8 cellular contexts compared by ENCODE assay signal in the genomic region with DNA sequence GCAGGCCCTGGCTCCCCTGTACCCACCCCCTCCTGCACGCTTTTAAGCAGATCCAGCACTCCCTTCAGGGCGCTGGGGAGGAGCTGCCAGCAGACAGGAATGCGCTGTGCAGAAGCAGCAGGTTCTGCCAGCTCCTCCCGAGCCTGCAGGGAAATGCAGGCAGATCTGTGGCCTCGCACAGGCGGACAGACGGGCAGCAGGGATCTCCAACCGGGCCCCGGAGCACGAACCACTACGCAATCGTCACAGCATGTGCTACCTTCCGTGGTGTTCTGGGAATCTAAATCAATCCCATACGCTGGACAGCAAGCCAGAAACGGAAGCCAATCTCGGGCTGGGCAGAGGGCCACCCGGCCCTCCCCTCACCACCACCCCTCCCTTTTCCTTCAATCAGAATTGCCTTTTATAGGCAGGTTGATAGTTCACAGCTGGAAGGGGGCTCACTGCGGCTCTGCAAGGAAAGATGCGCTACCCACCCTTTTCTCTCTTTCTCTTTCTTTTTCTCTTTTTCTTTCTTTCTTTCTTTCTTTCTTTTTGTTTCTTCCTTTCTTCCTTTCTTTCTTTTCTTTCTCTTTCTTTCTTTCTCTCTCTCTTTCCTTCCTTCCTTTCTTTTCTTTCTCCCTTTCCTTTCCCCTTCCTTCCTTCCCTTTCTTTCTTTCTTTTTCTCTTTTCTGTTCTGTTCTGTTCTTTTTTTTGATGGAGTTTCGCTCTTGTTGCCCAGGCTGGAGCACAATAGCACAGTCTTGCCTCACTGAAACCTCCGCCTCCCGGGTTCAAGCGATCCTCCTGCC.
DNase-seq lines count a peak whose midpoint lies in the region; ATAC-seq and TF ChIP-seq lines count a peak whose summit lies in the region.

No MANE protein-coding gene starts in this region.

- H3K36me3 ChIP-seq in HUES6 (ENCODE audit: control insufficient read depth, insufficient read depth, low read length) = no peaks in the 10 kb centered on the region
- H3K36me3 ChIP-seq in kidney epithelial cell (ENCODE audit: control insufficient read depth, insufficient read depth, low read length) = no peaks in the 10 kb centered on the region
- H3K36me3 ChIP-seq in WERI-Rb-1 = no peaks in the 10 kb centered on the region

- no peak overlapping the region for H3K4me3 Mint-ChIP-seq in central memory CD8-positive, alpha-beta T cell

- H3K9ac ChIP-seq in HUES6 (ENCODE audit: low read length) = peak overlapping the region; percentile 64

- H3K27me3 ChIP-seq in HUES6 (ENCODE audit: control insufficient read depth, insufficient read depth, low read length) (no peaks in the 10 kb centered on the region), kidney epithelial cell (ENCODE audit: control insufficient read depth, insufficient read depth, low read length) (no peaks in the 10 kb centered on the region), WERI-Rb-1 (ENCODE audit: insufficient read depth, low read depth, severe bottlenecking) (no peaks in the 10 kb centered on the region)

- no peaks in the 10 kb centered on the region for H3K9me3 Mint-ChIP-seq in central memory CD8-positive, alpha-beta T cell

- H3K36me3 Mint-ChIP-seq in central memory CD8-positive, alpha-beta T cell (ENCODE audit: insufficient read depth) = peaks cover 12% of the 10 kb centered on the region

- peak overlapping the region; percentile 85 for H3K27ac Mint-ChIP-seq in central memory CD8-positive, alpha-beta T cell (ENCODE audit: low read depth)

- H3K27me3 Mint-ChIP-seq in central memory CD8-positive, alpha-beta T cell = no peaks in the 10 kb centered on the region

- peak overlapping the region; percentile 47 for H3K4me3 ChIP-seq in HUES6 (ENCODE audit: low read depth, low read length)
- H3K4me3 ChIP-seq in kidney epithelial cell (ENCODE audit: low read depth, low read length) = no peak overlapping the region
- H3K4me3 ChIP-seq in WERI-Rb-1 (ENCODE audit: low read depth, low read length) = no peak overlapping the region

- no peak for DNase-seq in central memory CD8-positive, alpha-beta T cell (ENCODE audit: low spot score in 2 of 2)
- DNase-seq in kidney epithelial cell (ENCODE audit: low read depth) = peak; percentile 42
- DNase-seq in stimulated activated CD8-positive, alpha-beta memory T cell treated with anti-CD3 and anti-CD28 coated beads, Interleukin-4, amount 100 ng/mL, for 48 hours = peak; percentile 22
- no peak for DNase-seq in activated CD4-positive, alpha-beta T cell treated with anti-CD3 and anti-CD28 coated beads for 1 hour
- no peak for DNase-seq in WERI-Rb-1

- peaks cover 20% of the 10 kb centered on the region for H3K4me1 Mint-ChIP-seq in central memory CD8-positive, alpha-beta T cell

- H3K9me3 ChIP-seq in HUES6 (ENCODE audit: control insufficient read depth, insufficient read depth, low read depth, low read length) (no peaks in the 10 kb centered on the region), WERI-Rb-1 (ENCODE audit: severe bottlenecking) (no peaks in the 10 kb centered on the region)

- H3K27ac ChIP-seq in HUES6 (ENCODE audit: low read depth, low read length) (peak overlapping the region; percentile 67; the same call in 1 of the 2 replicates), WERI-Rb-1 (no peak overlapping the region)

- H3K4me1 ChIP-seq in HUES6 (ENCODE audit: control insufficient read depth, insufficient read depth, low read length) = peaks cover 13% of the 10 kb centered on the region; the same call in 1 of the 2 replicates

- no peak for ATAC-seq in central memory CD8-positive, alpha-beta T cell (replicated peaks; ENCODE audit: extremely low read depth, poor library complexity, severe bottlenecking)
- ATAC-seq in HG02623 (IDR thresholded peaks at IDR 0.05; ENCODE audit: unreplicated experiment) (no peak), GM18498 (IDR thresholded peaks at IDR 0.05; ENCODE audit: unreplicated experiment) (no peak)

- TF ChIP-seq CTCF in kidney epithelial cell (IDR thresholded peaks at IDR 0.05; ENCODE audit: insufficient read depth, low read length, poor library complexity, severe bottlenecking) (no peak), WERI-Rb-1 (IDR thresholded peaks at IDR 0.05; ENCODE audit: low read depth, low read length) (no peak)

Comparison
In these comparisons a context has a peak if more than half of its experiments do, and no peak if none do; other contexts are left out.
1. DNase-seq: peak in kidney epithelial cell (single experiment) and stimulated activated CD8-positive, alpha-beta memory T cell treated with anti-CD3 and anti-CD28 coated beads, Interleukin-4, amount 100 ng/mL, for 48 hours (single experiment); none in central memory CD8-positive, alpha-beta T cell (0 of 2), activated CD4-positive, alpha-beta T cell treated with anti-CD3 and anti-CD28 coated beads for 1 hour (single experiment) and WERI-Rb-1 (single experiment).